In genomic region chr2:198004921-198005829, GRCh38 we compare ENCODE assay signal across 8 cellular contexts.
A peak's percentile ranks its signal among the peaks of the same experiment; 100 is the strongest.
DNase-seq lines count a peak whose midpoint lies in the region; ATAC-seq, FAIRE-seq and TF ChIP-seq lines count a peak whose summit lies in the region.

No MANE protein-coding gene starts in this region.

- H3K4me3 ChIP-seq in kidney (ENCODE audit: low read length in 2 of 2) (peak overlapping the region; percentile 0 to 21), colonic mucosa (no peak overlapping the region), OCI-LY7 (ENCODE audit: low read depth, low read length, poor library complexity, severe bottlenecking) (no peak overlapping the region)

- no peak overlapping the region for H2AFZ ChIP-seq in OCI-LY7 (ENCODE audit: low read length)

- H3K4me1 ChIP-seq in kidney (ENCODE audit: control insufficient read depth in 1 of 2, insufficient read depth in 1 of 2, low read depth in 1 of 2, low read length in 2 of 2) (peaks cover 0 to 17% of the 10 kb centered on the region in 2 donors), colonic mucosa (no peaks in the 10 kb centered on the region), OCI-LY7 (ENCODE audit: insufficient read depth, low read length, poor library complexity, severe bottlenecking) (no peaks in the 10 kb centered on the region)

- H3K4me2 ChIP-seq in OCI-LY7 (ENCODE audit: low read length), result no peak overlapping the region

- CTCF ChIA-PET in OCI-LY7 (lab: Charles Lee; ENCODE audit: unreplicated experiment), result no interaction called here

- H3K36me3 ChIP-seq in kidney (ENCODE audit: control insufficient read depth in 1 of 2, insufficient read depth in 2 of 2, low read length in 2 of 2), result no peaks in the 10 kb centered on the region
- no peaks in the 10 kb centered on the region for H3K36me3 ChIP-seq in colonic mucosa
- H3K36me3 ChIP-seq in OCI-LY7 (ENCODE audit: insufficient read depth, low read length), result no peaks in the 10 kb centered on the region

- no peaks in the 10 kb centered on the region for H3K79me2 ChIP-seq in OCI-LY7 (ENCODE audit: insufficient read depth, low read depth, low read length)

- ATAC-seq in GM18499 (IDR thresholded peaks at IDR 0.05; ENCODE audit: insufficient read depth, unreplicated experiment), result peak; percentile 65
- peak; percentile 85 for ATAC-seq in GM21528 (IDR thresholded peaks at IDR 0.05; ENCODE audit: low FRiP score, unreplicated experiment)
- peak; percentile 46 for ATAC-seq in HG03571 (IDR thresholded peaks at IDR 0.05; ENCODE audit: unreplicated experiment)
- no peak for ATAC-seq in SK-N-SH treated with all-trans-retinoic acid at 6 μM for 48 hours

- POLR2A ChIA-PET in OCI-LY7 (lab: Charles Lee), result interaction anchor here (1.0 to 1.1 kb wide), 2 partner anchors 8 to 34 kb away, joined by 3 to 4 read pairs; no protein-coding TSS in a partner anchor

- no peaks in the 10 kb centered on the region for H3K9me2 ChIP-seq in OCI-LY7 (ENCODE audit: insufficient read depth, low read length)

- intact Hi-C loops in kidney (cut with DNase I) (no loop called here), colonic mucosa (cut with DNase I) (no loop called here), OCI-LY7 (cut with micrococcal nuclease; ENCODE audit: unreplicated experiment) (no loop called here)

- BruUV-seq in OCI-LY7 (replicated peaks; lab: Mats Ljungman, UMichigan), result no TSS peak

- H3K9me3 ChIP-seq in kidney (ENCODE audit: control insufficient read depth in 1 of 2, low read length in 2 of 2) (no peaks in the 10 kb centered on the region), colonic mucosa (no peaks in the 10 kb centered on the region), OCI-LY7 (ENCODE audit: low read length) (no peaks in the 10 kb centered on the region)

- H3K9ac ChIP-seq in kidney (ENCODE audit: low read length in 2 of 2), result no peak overlapping the region
- H3K9ac ChIP-seq in colonic mucosa (ENCODE audit: low read depth in 2 of 2, low read length in 2 of 2), result no peak overlapping the region

- no peaks in the 10 kb centered on the region for H3K27me3 ChIP-seq in colonic mucosa

- no peak overlapping the region for H3K27ac ChIP-seq in kidney (ENCODE audit: low read depth in 2 of 2, low read length in 2 of 2)
- no peak overlapping the region for H3K27ac ChIP-seq in colonic mucosa
- no peak overlapping the region for H3K27ac ChIP-seq in OCI-LY7 (ENCODE audit: low read depth, low read length, poor library complexity, severe bottlenecking)

- DNase-seq in kidney (peak; percentile 71), colonic mucosa (no peak), 8988T (no peak), OCI-LY7 (ENCODE audit: low spot score) (no peak)

- H4K20me1 ChIP-seq in OCI-LY7 (ENCODE audit: insufficient read depth, low read length), result no peaks in the 10 kb centered on the region

- TF ChIP-seq CTCF in kidney (IDR thresholded peaks at IDR 0.05; ENCODE audit: borderline replicate concordance, extremely low read depth, insufficient read depth) (no peak), colonic mucosa (IDR thresholded peaks at IDR 0.05) (no peak), OCI-LY7 (conservative IDR thresholded peaks at IDR 0.05; ENCODE audit: low read length) (no peak)

- FAIRE-seq in kidney (lab: Jason Lieb, UNC), result no peak

TF ChIP-seq in SK-N-SH treated with all-trans-retinoic acid at 6 μM for 48 hours, 23 proteins besides CTCF, POLR2A, EP300 and RAD21:
- TF ChIP-seq GLIS3 (CRISPR knock-in tag; IDR thresholded peaks at IDR 0.05) (no peak), ESRRG (CRISPR knock-in tag; IDR thresholded peaks at IDR 0.05) (no peak), TSHZ2 (CRISPR knock-in tag; IDR thresholded peaks at IDR 0.05) (no peak), ZNF565 (CRISPR knock-in tag; conservative IDR thresholded peaks at IDR 0.05; ENCODE audit: low read depth) (no peak), PPARA (CRISPR knock-in tag; IDR thresholded peaks at IDR 0.05; ENCODE audit: borderline replicate concordance) (no peak), TCF4 (CRISPR knock-in tag; IDR thresholded peaks at IDR 0.05; ENCODE audit: borderline replicate concordance) (no peak), OSR1 (CRISPR knock-in tag; IDR thresholded peaks at IDR 0.05) (no peak), ISL1 (CRISPR knock-in tag; IDR thresholded peaks at IDR 0.05) (no peak), ZFP30 (CRISPR knock-in tag; IDR thresholded peaks at IDR 0.05) (no peak), PATZ1 (CRISPR knock-in tag; IDR thresholded peaks at IDR 0.05; ENCODE audit: borderline replicate concordance) (no peak), ZNF70 (CRISPR knock-in tag; IDR thresholded peaks at IDR 0.05) (no peak), ZNF8 (CRISPR knock-in tag; IDR thresholded peaks at IDR 0.05) (no peak), ARNTL (CRISPR knock-in tag; IDR thresholded peaks at IDR 0.05; ENCODE audit: borderline replicate concordance, low read depth) (no peak), CSRNP3 (CRISPR knock-in tag; IDR thresholded peaks at IDR 0.05) (no peak), SNAI2 (CRISPR knock-in tag; IDR thresholded peaks at IDR 0.05) (no peak), BACH2 (CRISPR knock-in tag; IDR thresholded peaks at IDR 0.05; ENCODE audit: borderline replicate concordance) (no peak), CREB5 (CRISPR knock-in tag; IDR thresholded peaks at IDR 0.05; ENCODE audit: low read depth) (no peak), TOX (CRISPR knock-in tag; IDR thresholded peaks at IDR 0.05; ENCODE audit: borderline replicate concordance) (no peak), CSDC2 (CRISPR knock-in tag; IDR thresholded peaks at IDR 0.05) (no peak), ZFP3 (CRISPR knock-in tag; IDR thresholded peaks at IDR 0.05) (no peak)

Comparison
In these comparisons a context has a peak if more than half of its experiments do, and no peak if none do; other contexts are left out.
1. H3K4me3 ChIP-seq: peak in kidney (2 of 2); none in colonic mucosa (single experiment) and OCI-LY7 (single experiment).